8 cellular contexts compared by ENCODE assay signal in genomic region chr3:18499256-18499655, GRCh38.
A peak's percentile ranks its signal among the peaks of the same experiment; 100 is the strongest.
DNase-seq lines count a peak whose midpoint lies in the region; ATAC-seq and TF ChIP-seq lines count a peak whose summit lies in the region.

No MANE protein-coding gene starts in this region.

- H3K36me3 Mint-ChIP-seq in CD4-positive, alpha-beta T cell (ENCODE audit: low read depth), result peaks cover 12% of the 10 kb centered on the region
- no peaks in the 10 kb centered on the region for H3K36me3 Mint-ChIP-seq in activated T-cell treated with anti-CD3 and anti-CD28 coated beads, Interleukin-2, amount 50 U/mL, for 4 hours (ENCODE audit: insufficient read depth)

- POLR2A ChIA-PET in CD4-positive, alpha-beta T cell (lab: Charles Lee), result interaction anchor here (0.5 to 1.0 kb wide), 4 partner anchors 51 to 98 kb away, joined by 3 read pairs; no protein-coding TSS in a partner anchor

- H3K27ac ChIP-seq in CD4-positive, alpha-beta T cell (ENCODE audit: low read depth, low read length), result peak overlapping the region; percentile 10
- no peak overlapping the region for H3K27ac ChIP-seq in osteoblast (ENCODE audit: low read depth, low read length)

- no peaks in the 10 kb centered on the region for H3K4me1 ChIP-seq in osteoblast (ENCODE audit: insufficient read depth, low read length)

- H3K4me1 Mint-ChIP-seq in CD4-positive, alpha-beta T cell (ENCODE audit: low read depth), result peaks cover 57% of the 10 kb centered on the region
- H3K4me1 Mint-ChIP-seq in activated T-cell treated with anti-CD3 and anti-CD28 coated beads, Interleukin-2, amount 50 U/mL, for 4 hours (ENCODE audit: low read depth), result peaks cover 40% of the 10 kb centered on the region

- no peaks in the 10 kb centered on the region for H3K27me3 Mint-ChIP-seq in CD4-positive, alpha-beta T cell
- no peaks in the 10 kb centered on the region for H3K27me3 Mint-ChIP-seq in activated T-cell treated with anti-CD3 and anti-CD28 coated beads, Interleukin-2, amount 50 U/mL, for 4 hours (ENCODE audit: low read depth)

- peak in 8 of 10 experiments; percentile 3 to 23 (median 10) for DNase-seq in CD4-positive, alpha-beta T cell
- DNase-seq in activated T-cell treated with anti-CD3 and anti-CD28 coated beads, Interleukin-2, amount 50 U/mL, for 4 hours, result no peak
- no peak for DNase-seq in osteoblast (ENCODE audit: insufficient read length, low spot score, missing footprints)
- DNase-seq in NCI-H2029 treated with DMSO at 0.1 percent for 48 hours (lab: John Stamatoyannopoulos, UW), result no peak
- DNase-seq in NCI-H69 (lab: John Stamatoyannopoulos, UW), result no peak
- DNase-seq in T1000 (lab: John Stamatoyannopoulos, UW), result no peak

- H3K4me3 Mint-ChIP-seq in CD4-positive, alpha-beta T cell, result peak overlapping the region; percentile 69
- peak overlapping the region; percentile 47 for H3K4me3 Mint-ChIP-seq in activated T-cell treated with anti-CD3 and anti-CD28 coated beads, Interleukin-2, amount 50 U/mL, for 4 hours

- H3K4me2 ChIP-seq in osteoblast (ENCODE audit: insufficient read depth, low read length), result no peak overlapping the region

- no peak overlapping the region for H3K4me3 ChIP-seq in osteoblast (ENCODE audit: insufficient read depth, low read length)

- TF ChIP-seq CTCF in CD4-positive, alpha-beta T cell (IDR thresholded peaks at IDR 0.05), result no peak
- no peak for TF ChIP-seq CTCF in osteoblast (IDR thresholded peaks at IDR 0.05; ENCODE audit: extremely low read depth, low read depth, low read length)

- H3K27ac Mint-ChIP-seq in CD4-positive, alpha-beta T cell, result peak overlapping the region; percentile 82

- intact Hi-C loops in CD4-positive, alpha-beta T cell (cut with DNase I, micrococcal nuclease), result no loop called here

- H3K9me3 ChIP-seq in CD4-positive, alpha-beta T cell (ENCODE audit: control insufficient read depth, low read length), result no peaks in the 10 kb centered on the region
- no peaks in the 10 kb centered on the region for H3K9me3 ChIP-seq in osteoblast (ENCODE audit: low read depth, low read length)

- H3K27me3 ChIP-seq in CD4-positive, alpha-beta T cell (ENCODE audit: control insufficient read depth, insufficient read depth, low read length), result no peaks in the 10 kb centered on the region
- H3K27me3 ChIP-seq in osteoblast (ENCODE audit: insufficient read depth, low read length), result no peaks in the 10 kb centered on the region

- no peaks in the 10 kb centered on the region for H3K9me3 Mint-ChIP-seq in CD4-positive, alpha-beta T cell
- H3K9me3 Mint-ChIP-seq in activated T-cell treated with anti-CD3 and anti-CD28 coated beads, Interleukin-2, amount 50 U/mL, for 4 hours, result no peaks in the 10 kb centered on the region

- ATAC-seq in CD4-positive, alpha-beta T cell (ENCODE audit: poor library complexity), result peak; percentile 78
- ATAC-seq in GM19397 (IDR thresholded peaks at IDR 0.05; ENCODE audit: unreplicated experiment), result peak; percentile 98
- peak; percentile 68 for ATAC-seq in HG03175 (IDR thresholded peaks at IDR 0.05; ENCODE audit: unreplicated experiment)
- ATAC-seq in activated T-cell treated with anti-CD3 and anti-CD28 coated beads, Interleukin-2, amount 50 U/mL, for 4 hours, result peak; percentile 34 to 55

- H3K79me2 ChIP-seq in osteoblast (ENCODE audit: insufficient read depth, low read length), result no peaks in the 10 kb centered on the region

- H4K20me1 ChIP-seq in osteoblast (ENCODE audit: insufficient read depth, low read length), result no peaks in the 10 kb centered on the region

- no peak overlapping the region for H2AFZ ChIP-seq in osteoblast (ENCODE audit: low read length)

- H3K36me3 ChIP-seq in osteoblast (ENCODE audit: insufficient read depth, low read length), result no peaks in the 10 kb centered on the region

- CTCF ChIA-PET in CD4-positive, alpha-beta T cell (lab: Charles Lee), result no interaction called here

Comparison
In these comparisons a context has a peak if more than half of its experiments do, and no peak if none do; other contexts are left out.
1. ATAC-seq: peak in every context shown above with its lines; median percentile 98 in GM19397; 78 in CD4-positive, alpha-beta T cell; 68 in HG03175; 44 in activated T-cell treated with anti-CD3 and anti-CD28 coated beads, Interleukin-2, amount 50 U/mL, for 4 hours.
2. DNase-seq: peak in CD4-positive, alpha-beta T cell (8 of 10); none in activated T-cell treated with anti-CD3 and anti-CD28 coated beads, Interleukin-2, amount 50 U/mL, for 4 hours (single experiment), osteoblast (single experiment), NCI-H2029 treated with DMSO at 0.1 percent for 48 hours (single experiment), NCI-H69 (single experiment) and T1000 (single experiment).